Comparison of ENCODE assay signal across 21 cellular contexts in genomic region chr13:59635591-59635990, GRCh38.
"Had no signal": no experiment of that assay in that cellular context is flagged by ENCODE, and none has a peak within 500 bp of the region (broad histone marks: within the 10 kb centered on the region; RNA-seq: fewer than 3 reads in every experiment).

No MANE protein-coding gene starts in this region.

- H3K36me3 ChIP-seq: thyroid gland, upper lobe of right lung had no signal

- H3K4me3 ChIP-seq: hepatocyte, thyroid gland, upper lobe of right lung had no signal

- H3K27ac Mint-ChIP-seq: activated CD8-positive, alpha-beta T cell treated with anti-CD3 and anti-CD28 coated beads, Interleukin-2, amount 10 ng/mL, durations not matched to agents 7 days and 5 days; activated naive CD8-positive, alpha-beta T cell treated with anti-CD3 and anti-CD28 coated beads, Interleukin-2, amount 50 U/mL, for 24 hours; activated T-helper 1 cell treated with anti-CD3 and anti-CD28 coated beads, Interleukin-12 subunit alpha, Interleukin-12 subunit beta, Interleukin-2, Interleukin-4 antibody, amounts not matched to agents 30 ng/mL and 10 ng/mL and 1 ng/mL, durations not matched to agents 14 hours and 24 hours and 36 hours; immature natural killer cell; natural killer cell treated with Interleukin-12 subunit alpha and Interleukin-12 subunit beta and Interleukin-15 and Interleukin-18, amount 100 ng/mL, for 72 hours; stimulated activated naive CD8-positive, alpha-beta T cell treated with anti-CD3 and anti-CD28 coated beads, Interleukin-15, Interleukin-2, amounts not matched to agents 100 ng/mL and 50 ng/mL, for 24 hours; T-cell; T-helper 2 cell treated with Interferon-gamma antibody and Interleukin-4, amounts not matched to agents 5 μg/mL and 100 μg/mL, for 36 hours had no signal

- H3K27me3 ChIP-seq: hepatocyte, thyroid gland, upper lobe of right lung had no signal

- H3K27ac ChIP-seq: foreskin keratinocyte, hepatocyte, thyroid gland, upper lobe of right lung, VCaP had no signal

- H3K36me3 Mint-ChIP-seq: immature natural killer cell; natural killer cell treated with Interleukin-12 subunit alpha and Interleukin-12 subunit beta and Interleukin-15 and Interleukin-18, amount 100 ng/mL, for 72 hours; T-cell had no signal

- H3K9me3 Mint-ChIP-seq: activated naive CD8-positive, alpha-beta T cell treated with anti-CD3 and anti-CD28 coated beads, Interleukin-2, amount 50 U/mL, for 24 hours; activated T-helper 1 cell treated with anti-CD3 and anti-CD28 coated beads, Interleukin-12 subunit alpha, Interleukin-12 subunit beta, Interleukin-2, Interleukin-4 antibody, amounts not matched to agents 30 ng/mL and 10 ng/mL and 1 ng/mL, durations not matched to agents 14 hours and 24 hours and 36 hours; immature natural killer cell; natural killer cell treated with Interleukin-12 subunit alpha and Interleukin-12 subunit beta and Interleukin-15 and Interleukin-18, amount 100 ng/mL, for 72 hours; stimulated activated naive CD8-positive, alpha-beta T cell treated with anti-CD3 and anti-CD28 coated beads, Interleukin-15, Interleukin-2, amounts not matched to agents 100 ng/mL and 50 ng/mL, for 24 hours; T-cell; T-helper 2 cell treated with Interferon-gamma antibody and Interleukin-4, amounts not matched to agents 5 μg/mL and 100 μg/mL, for 36 hours had no signal

- H3K4me1 Mint-ChIP-seq: activated naive CD8-positive, alpha-beta T cell treated with anti-CD3 and anti-CD28 coated beads, Interleukin-2, amount 50 U/mL, for 24 hours; immature natural killer cell; T-cell had no signal

- H3K4me1 ChIP-seq: foreskin keratinocyte, upper lobe of right lung had no signal

- ATAC-seq: activated CD8-positive, alpha-beta T cell treated with anti-CD3 and anti-CD28 coated beads, Interleukin-2, amount 10 ng/mL, durations not matched to agents 7 days and 5 days; activated naive CD8-positive, alpha-beta T cell treated with anti-CD3 and anti-CD28 coated beads, Interleukin-2, amount 50 U/mL, for 24 hours; foreskin keratinocyte; natural killer cell treated with Interleukin-12 subunit alpha and Interleukin-12 subunit beta and Interleukin-15 and Interleukin-18, amount 100 ng/mL, for 72 hours; T-cell; upper lobe of right lung had no signal

- H3K9me3 ChIP-seq: thyroid gland, upper lobe of right lung had no signal

- DNase-seq: activated CD4-positive, alpha-beta T cell treated with anti-CD3 and anti-CD28 coated beads, Interleukin-2, amount 50 U/mL, for 1 hour; activated CD4-positive, CD25-positive, alpha-beta regulatory T cell treated with anti-CD3 and anti-CD28 coated beads, Interleukin-2, amount 50 U/mL, for 72 hours; activated CD8-positive, alpha-beta T cell treated with anti-CD3 and anti-CD28 coated beads, Interleukin-2, amount 10 ng/mL, durations not matched to agents 7 days and 5 days; activated gamma-delta T cell; activated naive CD4-positive, alpha-beta T cell treated with anti-CD3 and anti-CD28 coated beads, Interleukin-2, amount 50 U/mL, for 16 hours; activated naive CD8-positive, alpha-beta T cell treated with anti-CD3 and anti-CD28 coated beads, Interleukin-2, amount 50 U/mL, for 24 hours; foreskin keratinocyte; immature natural killer cell; midbrain; occipital lobe; stimulated activated CD4-positive, alpha-beta T cell treated with anti-CD3 and anti-CD28 coated beads, Interleukin-4, amount 100 ng/mL, for 24 hours; substantia nigra; T-cell; thyroid gland; upper lobe of right lung had no signal

- H3K27me3 Mint-ChIP-seq: activated naive CD8-positive, alpha-beta T cell treated with anti-CD3 and anti-CD28 coated beads, Interleukin-2, amount 50 U/mL, for 24 hours; stimulated activated naive CD8-positive, alpha-beta T cell treated with anti-CD3 and anti-CD28 coated beads, Interleukin-15, Interleukin-2, amounts not matched to agents 100 ng/mL and 50 ng/mL, for 24 hours had no signal

- H3K4me3 Mint-ChIP-seq: activated CD8-positive, alpha-beta T cell treated with anti-CD3 and anti-CD28 coated beads, Interleukin-2, amount 10 ng/mL, durations not matched to agents 7 days and 5 days; activated naive CD8-positive, alpha-beta T cell treated with anti-CD3 and anti-CD28 coated beads, Interleukin-2, amount 50 U/mL, for 24 hours; activated T-helper 1 cell treated with anti-CD3 and anti-CD28 coated beads, Interleukin-12 subunit alpha, Interleukin-12 subunit beta, Interleukin-2, Interleukin-4 antibody, amounts not matched to agents 30 ng/mL and 10 ng/mL and 1 ng/mL, durations not matched to agents 14 hours and 24 hours and 36 hours; immature natural killer cell; natural killer cell treated with Interleukin-12 subunit alpha and Interleukin-12 subunit beta and Interleukin-15 and Interleukin-18, amount 100 ng/mL, for 72 hours; stimulated activated naive CD8-positive, alpha-beta T cell treated with anti-CD3 and anti-CD28 coated beads, Interleukin-15, Interleukin-2, amounts not matched to agents 100 ng/mL and 50 ng/mL, for 24 hours; T-cell; T-helper 2 cell treated with Interferon-gamma antibody and Interleukin-4, amounts not matched to agents 5 μg/mL and 100 μg/mL, for 36 hours had no signal
